8 cellular contexts compared by ENCODE assay signal in genomic region chr2:135916232-135916631, GRCh38. TPM values are rescaled to one million over a fixed set of nuclear protein-coding genes. Genes with fewer than 3 reads are reported as not detected.
DNase-seq lines count a peak whose midpoint lies in the region; ATAC-seq and TF ChIP-seq lines count a peak whose summit lies in the region.

No MANE protein-coding gene starts in this region.

- no peaks in the 10 kb centered on the region for H3K27me3 ChIP-seq in A673 (replicated peaks; ENCODE audit: insufficient read depth, low read depth, low read length, poor library complexity)

- ATAC-seq in GM18498 (IDR thresholded peaks at IDR 0.05; ENCODE audit: unreplicated experiment): no peak

- H3K9me3 ChIP-seq in A673 (ENCODE audit: low read depth, low read length, poor library complexity, severe bottlenecking): no peaks in the 10 kb centered on the region

- BruUV-seq in A673 (replicated peaks; lab: Mats Ljungman, UMichigan): no TSS peak

- H3K4me3 ChIP-seq in A673 (ENCODE audit: low read depth, low read length, poor library complexity, severe bottlenecking): no peak overlapping the region

- POLR2A ChIA-PET in A673 (lab: Charles Lee; ENCODE audit: low non-redundant PET): no interaction called here

- no peaks in the 10 kb centered on the region for H3K4me1 ChIP-seq in A673 (ENCODE audit: insufficient read depth, low read length, poor library complexity, severe bottlenecking)

- no peaks in the 10 kb centered on the region for H3K36me3 ChIP-seq in A673 (ENCODE audit: insufficient read depth, low read length, poor library complexity, severe bottlenecking)

- DNase-seq in A673 (ENCODE audit: low spot score) (peak; percentile 51), GM10266 (ENCODE audit: extremely low spot score) (no peak), NCI-H526 (lab: John Stamatoyannopoulos, UW) (peak; percentile 47 to 71), middle frontal gyrus (ENCODE audit: extremely low spot score, low spot score) (peak; percentile 64)
- DNase-seq in central memory CD4-positive, alpha-beta T cell: peak; percentile 52
- DNase-seq in activated naive CD4-positive, alpha-beta T cell (lab: John Stamatoyannopoulos, UW): no peak
- DNase-seq in activated CD8-positive, alpha-beta memory T cell treated with anti-CD3 and anti-CD28 coated beads for 24 hours: no peak

- H3K27ac ChIP-seq in A673 (ENCODE audit: low read depth, low read length, poor library complexity, severe bottlenecking): no peak overlapping the region

- peak; percentile 67 for TF ChIP-seq CTCF in A673 (conservative IDR thresholded peaks at IDR 0.05; ENCODE audit: low read depth, low read length)
- peak; percentile 36 for TF ChIP-seq CTCF in GM10266 (IDR thresholded peaks at IDR 0.05; ENCODE audit: control insufficient read depth, insufficient read depth, low read depth, missing control alignments)

- CTCF ChIA-PET in A673 (lab: Charles Lee): no interaction called here

- intact Hi-C loops in A673 (cut with micrococcal nuclease; ENCODE audit: unreplicated experiment): loop anchor here (1.0 to 10.0 kb wide), 2 partner anchors 462 to 1919 kb away; no protein-coding TSS in a partner anchor

RNA-seq across cellular contexts. Expression of gene MCM6, which starts 40.0 kb away (rescaled TPM):
- total RNA-seq in A673 (2021): 101 and 111 TPM in 2 replicates

Comparison
In these comparisons a context has a peak if more than half of its experiments do, and no peak if none do; other contexts are left out.
1. DNase-seq: peak in A673 (single experiment), NCI-H526 (2 of 2), central memory CD4-positive, alpha-beta T cell (single experiment) and middle frontal gyrus (single experiment); none in GM10266 (single experiment), activated naive CD4-positive, alpha-beta T cell (0 of 4) and activated CD8-positive, alpha-beta memory T cell treated with anti-CD3 and anti-CD28 coated beads for 24 hours (single experiment).